Comparison of ENCODE assay signal across 16 cellular contexts in genomic region chr2:64065516-64065915, GRCh38. TPM values are rescaled to one million over a fixed set of nuclear protein-coding genes. Genes with fewer than 3 reads are reported as not detected.
DNase-seq lines count a peak whose midpoint lies in the region; ATAC-seq, FAIRE-seq and TF ChIP-seq lines count a peak whose summit lies in the region.
"Had no signal": no experiment of that assay in that cellular context is flagged by ENCODE, and none has a peak within 500 bp of the region (broad histone marks: within the 10 kb centered on the region; RNA-seq: fewer than 3 reads in every experiment).

No MANE protein-coding gene starts in this region.

- H3K9me3 Mint-ChIP-seq in MCF 10A (ENCODE audit: unreplicated experiment): no peaks in the 10 kb centered on the region
- H3K9me3 Mint-ChIP-seq: stimulated activated naive CD8-positive, alpha-beta T cell treated with anti-CD3 and anti-CD28 coated beads, Interleukin-15, Interleukin-2, amounts not matched to agents 100 ng/mL and 50 ng/mL, for 24 hours had no signal

- peaks cover 38% of the 10 kb centered on the region for H3K4me1 Mint-ChIP-seq in MCF 10A (ENCODE audit: insufficient read depth, unreplicated experiment)

- POLR2A ChIA-PET in MCF 10A (lab: Yijun Ruan, JAX): interaction anchor here (1.7 kb wide), 1 partner anchor 78 kb away, joined by 7 read pairs; no protein-coding TSS in a partner anchor

- H3K27me3 Mint-ChIP-seq in MCF 10A (ENCODE audit: insufficient read depth, unreplicated experiment): no peaks in the 10 kb centered on the region
- H3K27me3 Mint-ChIP-seq: stimulated activated naive CD8-positive, alpha-beta T cell treated with anti-CD3 and anti-CD28 coated beads, Interleukin-15, Interleukin-2, amounts not matched to agents 100 ng/mL and 50 ng/mL, for 24 hours had no signal

- CTCF ChIA-PET in MCF 10A (lab: Yijun Ruan, JAX): interaction anchor here (0.8 kb wide), 1 partner anchor 17 kb away, joined by 4 read pairs; no protein-coding TSS in a partner anchor

- H3K27me3 ChIP-seq in breast epithelium (no peaks in the 10 kb centered on the region), RWPE2 (ENCODE audit: insufficient read depth, poor library complexity, severe bottlenecking) (no peaks in the 10 kb centered on the region), thymus (ENCODE audit: control insufficient read depth, insufficient read depth) (no peaks in the 10 kb centered on the region), testis (no peaks in the 10 kb centered on the region)
- H3K27me3 ChIP-seq: adrenal gland, vagina had no signal

- H3K27ac Mint-ChIP-seq in MCF 10A (ENCODE audit: low read depth, unreplicated experiment): peak overlapping the region; percentile 92

- H3K27ac ChIP-seq in breast epithelium (no peak overlapping the region), RWPE2 (ENCODE audit: poor library complexity, severe bottlenecking) (peak overlapping the region; percentile 63), epithelial cell of prostate (peak overlapping the region; percentile 82), thymus (ENCODE audit: low read depth) (peak overlapping the region; percentile 25), testis (no peak overlapping the region)
- H3K27ac ChIP-seq: vagina had no signal

- intact Hi-C loops in MCF 10A (cut with micrococcal nuclease) (loop anchor here (10.0 kb wide), 1 partner anchor 49 kb away; no protein-coding TSS in a partner anchor), breast epithelium (cut with DNase I; ENCODE audit: low total_unique reads) (no loop called here), testis (cut with DNase I; ENCODE audit: low total_unique reads) (no loop called here)

- WGBS in thymus: 92% methylated on average over 6 of the region's 6 CpGs
- WGBS in testis, 2 donors: 89 to 92% methylated on average over 6 of the region's 6 CpGs

- no peaks in the 10 kb centered on the region for H3K4me1 ChIP-seq in breast epithelium
- peaks cover 19% of the 10 kb centered on the region for H3K4me1 ChIP-seq in RWPE2 (ENCODE audit: insufficient read depth, poor library complexity, severe bottlenecking)
- peaks cover 11% of the 10 kb centered on the region for H3K4me1 ChIP-seq in thymus (ENCODE audit: control insufficient read depth, insufficient read depth, low read length)
- H3K4me1 ChIP-seq in testis: no peaks in the 10 kb centered on the region
- H3K4me1 ChIP-seq: vagina had no signal

- H3K36me3 ChIP-seq in breast epithelium (no peaks in the 10 kb centered on the region), RWPE2 (ENCODE audit: low read depth) (no peaks in the 10 kb centered on the region), thymus (ENCODE audit: control insufficient read depth, insufficient read depth) (no peaks in the 10 kb centered on the region), testis (ENCODE audit: low read depth, missing control alignments) (no peaks in the 10 kb centered on the region)
- H3K36me3 ChIP-seq: adrenal gland, vagina had no signal

- no peaks in the 10 kb centered on the region for H3K36me3 Mint-ChIP-seq in MCF 10A (ENCODE audit: insufficient read depth, unreplicated experiment)

- TF ChIP-seq CTCF in MCF 10A (IDR thresholded peaks at IDR 0.05; ENCODE audit: unreplicated experiment): no peak
- TF ChIP-seq CTCF in breast epithelium (IDR thresholded peaks at IDR 0.05): no peak
- TF ChIP-seq CTCF in RWPE2 (IDR thresholded peaks at IDR 0.05; ENCODE audit: poor library complexity, severe bottlenecking): no peak
- no peak for TF ChIP-seq CTCF in testis (IDR thresholded peaks at IDR 0.05)

- FAIRE-seq in urothelium cell line (lab: Jason Lieb, UNC): no peak
- FAIRE-seq: frontal cortex, GM12892 had no signal

- TF ChIP-seq POLR2A in breast epithelium (IDR thresholded peaks at IDR 0.05) (no peak), testis (IDR thresholded peaks at IDR 0.05) (no peak)

- DNase-seq in MCF 10A (ENCODE audit: unreplicated experiment) (no peak), breast epithelium (ENCODE audit: low spot score in 2 of 2) (no peak), RWPE2 (ENCODE audit: low spot score) (no peak), epithelial cell of prostate (ENCODE audit: low read depth, low spot score) (no peak), urothelium cell line (ENCODE audit: low spot score) (no peak), testis (no peak)
- DNase-seq: GDM1; NCI-H1694; NK-92 treated with Interleukin-12 subunit alpha and Interleukin-12 subunit beta, amount 100 ng/mL, for 24 hours had no signal

- no TSS peak for BruUV-seq in MCF 10A (replicated peaks; lab: Mats Ljungman, UMichigan)

- no peak overlapping the region for H3K4me3 ChIP-seq in breast epithelium
- H3K4me3 ChIP-seq in RWPE2 (ENCODE audit: severe bottlenecking): no peak overlapping the region
- no peak overlapping the region for H3K4me3 ChIP-seq in thymus (ENCODE audit: low read length)
- H3K4me3 ChIP-seq in testis: no peak overlapping the region
- H3K4me3 ChIP-seq: adrenal gland, vagina had no signal

- ATAC-seq in RWPE2 (ENCODE audit: low read depth): no peak
- no peak for ATAC-seq in HG02981 (IDR thresholded peaks at IDR 0.05; ENCODE audit: unreplicated experiment)

- H3K4me3 Mint-ChIP-seq in MCF 10A (ENCODE audit: unreplicated experiment): no peak overlapping the region
- H3K4me3 Mint-ChIP-seq: stimulated activated naive CD8-positive, alpha-beta T cell treated with anti-CD3 and anti-CD28 coated beads, Interleukin-15, Interleukin-2, amounts not matched to agents 100 ng/mL and 50 ng/mL, for 24 hours had no signal

- H3K9me3 ChIP-seq in breast epithelium (no peaks in the 10 kb centered on the region), RWPE2 (ENCODE audit: severe bottlenecking) (no peaks in the 10 kb centered on the region), thymus (ENCODE audit: control insufficient read depth) (no peaks in the 10 kb centered on the region), testis (no peaks in the 10 kb centered on the region)
- H3K9me3 ChIP-seq: adrenal gland, vagina had no signal

RNA-seq across cellular contexts. Expression of gene VPS54, which starts 46.3 kb away (rescaled TPM):
- total RNA-seq in MCF 10A (2022) (13.1 and 16.5 TPM in 2 replicates), breast epithelium (10 to 100 TPM; 26.9 to 39.8 (median 36.7) TPM), testis (10 to 100 TPM; 26.5 to 28.5 TPM)
- polyA plus RNA-seq in thymus (24.1 TPM), testis (ENCODE audit: insufficient read depth, low read depth, low replicate concordance) (27.4 TPM)

Comparison
In these comparisons a context has a peak if more than half of its experiments do, and no peak if none do; other contexts are left out.
1. H3K27ac ChIP-seq: peak in RWPE2 (single experiment), epithelial cell of prostate (single experiment) and thymus (single experiment); none in breast epithelium (0 of 2) and testis (0 of 2).